ENCODE assay signal across 18 cellular contexts in the genomic region with DNA sequence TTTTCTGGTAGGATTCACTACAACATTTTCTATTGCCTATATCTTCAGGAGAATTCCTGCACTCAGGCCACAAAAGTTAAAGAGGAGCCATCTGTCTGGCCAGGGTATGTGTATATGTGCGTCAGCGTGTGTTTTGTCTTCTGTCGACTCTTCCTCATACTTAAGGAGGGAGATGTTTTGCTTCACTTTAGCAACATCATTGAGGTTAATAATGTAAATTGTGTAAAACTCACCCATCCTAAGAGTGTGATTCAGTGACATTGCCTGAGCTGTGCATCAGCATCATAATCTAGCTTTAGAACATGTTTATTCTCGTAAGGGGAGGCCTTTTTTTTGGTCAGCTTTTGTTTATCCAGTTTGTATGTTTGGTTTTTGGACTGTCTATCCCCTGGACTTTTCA. TPM values are rescaled to one million over a fixed set of nuclear protein-coding genes. Genes with fewer than 3 reads are reported as not detected.
A peak's percentile ranks its signal among the peaks of the same experiment; 100 is the strongest.
DNase-seq lines count a peak whose midpoint lies in the region; ATAC-seq and TF ChIP-seq lines count a peak whose summit lies in the region.
"Had no signal": no experiment of that assay in that cellular context is flagged by ENCODE, and none has a peak within 500 bp of the region (broad histone marks: within the 10 kb centered on the region; RNA-seq: fewer than 3 reads in every experiment).

No MANE protein-coding gene starts in this region.

- H3K27ac ChIP-seq in cardiac muscle cell (peak overlapping the region; percentile 48), right atrium auricular region (no peak overlapping the region)
- H3K27ac ChIP-seq: 22Rv1, C4-2B had no signal

- H3K27me3 ChIP-seq in cardiac muscle cell, result no peaks in the 10 kb centered on the region
- no peaks in the 10 kb centered on the region for H3K27me3 ChIP-seq in right atrium auricular region

- H3K4me1 Mint-ChIP-seq in activated T-helper 17 cell treated with anti-CD3 and anti-CD28 coated beads, Interleukin-2, amount 50 U/mL, for 72 hours, result peaks cover 5% of the 10 kb centered on the region

- intact Hi-C loops in posterior vena cava (cut with DNase I), result no loop called here

- H3K4me1 ChIP-seq in cardiac muscle cell (ENCODE audit: low read depth) (peaks cover 5% of the 10 kb centered on the region), right atrium auricular region (no peaks in the 10 kb centered on the region)
- H3K4me1 ChIP-seq: HAP-1 had no signal

- no peak for TF ChIP-seq CTCF in cardiac muscle cell (IDR thresholded peaks at IDR 0.05; ENCODE audit: low read depth, low read length)
- TF ChIP-seq CTCF in right atrium auricular region (IDR thresholded peaks at IDR 0.05), result no peak
- no peak for TF ChIP-seq CTCF in fibroblast of villous mesenchyme (IDR thresholded peaks at IDR 0.05; ENCODE audit: insufficient read depth, low read depth, low read length)

- no peak overlapping the region for H3K4me3 Mint-ChIP-seq in activated T-helper 17 cell treated with anti-CD3 and anti-CD28 coated beads, Interleukin-2, amount 50 U/mL, for 72 hours
- H3K4me3 Mint-ChIP-seq: CD4-positive, CD25-positive, alpha-beta regulatory T cell; CD8-positive, alpha-beta T cell; HFFc6 had no signal

- peaks cover 88% of the 10 kb centered on the region for H3K36me3 ChIP-seq in cardiac muscle cell
- peaks cover 100% of the 10 kb centered on the region for H3K36me3 ChIP-seq in right atrium auricular region

- peak overlapping the region; percentile 23 for H3K27ac Mint-ChIP-seq in activated T-helper 17 cell treated with anti-CD3 and anti-CD28 coated beads, Interleukin-2, amount 50 U/mL, for 72 hours
- H3K27ac Mint-ChIP-seq: CD8-positive, alpha-beta T cell; HFFc6 had no signal

- H3K4me3 ChIP-seq in cardiac muscle cell, result no peak overlapping the region
- H3K4me3 ChIP-seq in right atrium auricular region, result no peak overlapping the region
- H3K4me3 ChIP-seq in fibroblast of villous mesenchyme (ENCODE audit: low read depth, low read length), result no peak overlapping the region
- H3K4me3 ChIP-seq: HAP-1 had no signal

- H3K27me3 Mint-ChIP-seq in activated T-helper 17 cell treated with anti-CD3 and anti-CD28 coated beads, Interleukin-2, amount 50 U/mL, for 72 hours, result no peaks in the 10 kb centered on the region
- H3K27me3 Mint-ChIP-seq: CD4-positive, CD25-positive, alpha-beta regulatory T cell had no signal

- H3K9me3 ChIP-seq in cardiac muscle cell (ENCODE audit: low read depth) (no peaks in the 10 kb centered on the region), right atrium auricular region (no peaks in the 10 kb centered on the region)
- H3K9me3 ChIP-seq: HAP-1 had no signal

- no peak for DNase-seq in cardiac muscle cell (ENCODE audit: low read depth in 1 of 2, low spot score in 1 of 2)
- DNase-seq in right atrium auricular region (ENCODE audit: low spot score), result no peak
- peak; percentile 53 for DNase-seq in fibroblast of villous mesenchyme (ENCODE audit: low read depth)
- DNase-seq in posterior vena cava (ENCODE audit: low spot score), result peak; percentile 3
- DNase-seq in hepatic stellate cell (ENCODE audit: low spot score), result no peak
- no peak for DNase-seq in COLO829 (ENCODE audit: low spot score)
- no peak for DNase-seq in DMS53 (lab: John Stamatoyannopoulos, UW)
- DNase-seq: CD4-positive, CD25-positive, alpha-beta regulatory T cell; CD8-positive, alpha-beta T cell; DMS 273 treated with DMSO at 0.1 percent for 48 hours; DMS79 treated with DMSO at 0.1 percent for 48 hours; GF-D8; GOT3; HFFc6 had no signal

- no peaks in the 10 kb centered on the region for H3K9me3 Mint-ChIP-seq in activated T-helper 17 cell treated with anti-CD3 and anti-CD28 coated beads, Interleukin-2, amount 50 U/mL, for 72 hours
- H3K9me3 Mint-ChIP-seq: CD4-positive, CD25-positive, alpha-beta regulatory T cell; CD8-positive, alpha-beta T cell; HFFc6 had no signal

- no peak for ATAC-seq in activated T-helper 17 cell treated with anti-CD3 and anti-CD28 coated beads, Interleukin-2, amount 50 U/mL, for 72 hours (replicated peaks)
- ATAC-seq: CD8-positive, alpha-beta T cell had no signal

- peaks cover 97% of the 10 kb centered on the region for H3K36me3 Mint-ChIP-seq in activated T-helper 17 cell treated with anti-CD3 and anti-CD28 coated beads, Interleukin-2, amount 50 U/mL, for 72 hours (ENCODE audit: low read depth)

RNA-seq across cellular contexts. Expression of a gene that starts 23.7 kb away (rescaled TPM):
- total RNA-seq in cardiac muscle cell (168 and 196 TPM in 2 replicates), right atrium auricular region (10 to 100 TPM; 68.7 to 93.4 TPM), fibroblast of villous mesenchyme (78.9 and 91.5 TPM in 2 replicates), posterior vena cava (10 to 100 TPM; 75.1 to 78.6 TPM)
- 185 and 213 TPM in 2 replicates for polyA plus RNA-seq in cardiac muscle cell
- 10 to 100 TPM; 55.9 to 62.0 TPM for total RNA-seq in activated T-helper 17 cell treated with anti-CD3 and anti-CD28 coated beads, Interleukin-2, amount 50 U/mL, for 72 hours

RNA-seq across cellular contexts. Expression of a gene that starts 24.0 kb away (rescaled TPM):
- total RNA-seq in cardiac muscle cell (22.4 and 32.3 TPM in 2 replicates), right atrium auricular region (1 to 10 TPM; 1.9 to 3.5 TPM), fibroblast of villous mesenchyme (4.7 and 9.3 TPM in 2 replicates), posterior vena cava (1 to 10 TPM; 3.6 to 4.5 TPM)
- polyA plus RNA-seq in cardiac muscle cell, result 29.0 and 33.8 TPM in 2 replicates
- total RNA-seq in activated T-helper 17 cell treated with anti-CD3 and anti-CD28 coated beads, Interleukin-2, amount 50 U/mL, for 72 hours, result 1 to 10 TPM; 4.6 to 6.8 TPM

Comparison
In these comparisons a context has a peak if more than half of its experiments do, and no peak if none do; other contexts are left out.
1. DNase-seq: peak in fibroblast of villous mesenchyme (single experiment) and posterior vena cava (single experiment); none in cardiac muscle cell (0 of 2), right atrium auricular region (single experiment), hepatic stellate cell (single experiment), COLO829 (single experiment) and DMS53 (single experiment).